ENCODE assay signal across 13 cellular contexts in genomic region chrX:134025986-134026731, GRCh38. TPM values are rescaled to one million over a fixed set of nuclear protein-coding genes. Genes with fewer than 3 reads are reported as not detected.
DNase-seq lines count a peak whose midpoint lies in the region; ATAC-seq, FAIRE-seq and TF ChIP-seq lines count a peak whose summit lies in the region.
"Had no signal": no experiment of that assay in that cellular context is flagged by ENCODE, and none has a peak within 500 bp of the region (broad histone marks: within the 10 kb centered on the region; RNA-seq: fewer than 3 reads in every experiment).

No MANE protein-coding gene starts in this region.

- H3K4me3 ChIP-seq in right cardiac atrium (ENCODE audit: low read length) (peak overlapping the region; percentile 22), lower lobe of right lung (peak overlapping the region; percentile 6)

- no peaks in the 10 kb centered on the region for H3K9me3 ChIP-seq in right cardiac atrium (ENCODE audit: control insufficient read depth, low read length)
- H3K9me3 ChIP-seq in lower lobe of right lung: no peaks in the 10 kb centered on the region

- no peak for TF ChIP-seq CTCF in lower lobe of right lung (IDR thresholded peaks at IDR 0.05)

- no peaks in the 10 kb centered on the region for H3K9me3 Mint-ChIP-seq in activated naive CD8-positive, alpha-beta T cell treated with anti-CD3 and anti-CD28 coated beads, Interleukin-2, amount 10 ng/mL, durations not matched to agents 7 days and 5 days
- H3K9me3 Mint-ChIP-seq: stimulated activated naive CD8-positive, alpha-beta T cell treated with anti-CD3 and anti-CD28 coated beads, Interleukin-15, amount 100 ng/mL, for 72 hours had no signal

- H3K27ac Mint-ChIP-seq in activated naive CD8-positive, alpha-beta T cell treated with anti-CD3 and anti-CD28 coated beads, Interleukin-2, amount 10 ng/mL, durations not matched to agents 7 days and 5 days: no peak overlapping the region

- H3K27me3 Mint-ChIP-seq in activated naive CD8-positive, alpha-beta T cell treated with anti-CD3 and anti-CD28 coated beads, Interleukin-2, amount 10 ng/mL, durations not matched to agents 7 days and 5 days: no peaks in the 10 kb centered on the region
- H3K27me3 Mint-ChIP-seq: stimulated activated naive CD8-positive, alpha-beta T cell treated with anti-CD3 and anti-CD28 coated beads, Interleukin-15, amount 100 ng/mL, for 72 hours had no signal

- ATAC-seq in right cardiac atrium (peak in 1 of 2 donors; percentile 16), lower lobe of right lung (no peak)
- ATAC-seq in activated naive CD8-positive, alpha-beta T cell treated with anti-CD3 and anti-CD28 coated beads, Interleukin-2, amount 10 ng/mL, durations not matched to agents 7 days and 5 days (ENCODE audit: low read depth): no peak

- H3K27ac ChIP-seq in right cardiac atrium (ENCODE audit: low read length): no peak overlapping the region
- no peak overlapping the region for H3K27ac ChIP-seq in lower lobe of right lung

- H3K4me3 Mint-ChIP-seq in activated naive CD8-positive, alpha-beta T cell treated with anti-CD3 and anti-CD28 coated beads, Interleukin-2, amount 10 ng/mL, durations not matched to agents 7 days and 5 days: peak overlapping the region; percentile 20

- H3K27me3 ChIP-seq in right cardiac atrium (ENCODE audit: control insufficient read depth, insufficient read depth): no peaks in the 10 kb centered on the region
- H3K27me3 ChIP-seq in lower lobe of right lung (ENCODE audit: low read depth): no peaks in the 10 kb centered on the region

- no peaks in the 10 kb centered on the region for H3K4me1 ChIP-seq in right cardiac atrium (ENCODE audit: control insufficient read depth, insufficient read depth, low read length)
- H3K4me1 ChIP-seq in lower lobe of right lung: peaks cover 6% of the 10 kb centered on the region

- no peaks in the 10 kb centered on the region for H3K36me3 Mint-ChIP-seq in activated naive CD8-positive, alpha-beta T cell treated with anti-CD3 and anti-CD28 coated beads, Interleukin-2, amount 10 ng/mL, durations not matched to agents 7 days and 5 days

- intact Hi-C loops in right cardiac atrium (cut with DNase I) (loop anchor here in 1 of 4 donors (5.0 kb wide), 1 partner anchor 234 kb away; no protein-coding TSS in a partner anchor), cardiac septum (cut with DNase I) (no loop called here), lower lobe of right lung (cut with DNase I) (no loop called here)

- WGBS in right cardiac atrium: 19% methylated on average over 11 of the region's 11 CpGs

- DNase-seq in right cardiac atrium: no peak
- no peak for DNase-seq in cardiac septum (ENCODE audit: low spot score)
- DNase-seq in activated naive CD8-positive, alpha-beta T cell treated with anti-CD3 and anti-CD28 coated beads, Interleukin-2, amount 10 ng/mL, durations not matched to agents 7 days and 5 days: no peak
- no peak for DNase-seq in lower lobe of right lung
- DNase-seq in SHP77 treated with DMSO at 0.1 percent for 48 hours (lab: John Stamatoyannopoulos, UW): no peak
- no peak for DNase-seq in UCSD-AML1 (lab: John Stamatoyannopoulos, UW; ENCODE audit: unreplicated experiment)
- no peak for DNase-seq in HTR-8/SVneo (ENCODE audit: insufficient read length, low spot score)
- no peak for DNase-seq in NCI-H526 treated with DMSO at 0.1 percent for 48 hours (lab: John Stamatoyannopoulos, UW)
- DNase-seq: SW 1271 had no signal

- POLR2A ChIA-PET in activated naive CD8-positive, alpha-beta T cell treated with anti-CD3 and anti-CD28 coated beads, Interleukin-2, amount 10 ng/mL, durations not matched to agents 7 days and 5 days (lab: Charles Lee): interaction anchor here (0.6 kb wide), 1 partner anchor 128 kb away, joined by 3 read pairs; no protein-coding TSS in a partner anchor

- no peaks in the 10 kb centered on the region for H3K36me3 ChIP-seq in lower lobe of right lung

- FAIRE-seq in HTR-8/SVneo (lab: Jason Lieb, UNC): no peak

- H3K4me1 Mint-ChIP-seq in activated naive CD8-positive, alpha-beta T cell treated with anti-CD3 and anti-CD28 coated beads, Interleukin-2, amount 10 ng/mL, durations not matched to agents 7 days and 5 days: peaks cover 7% of the 10 kb centered on the region

RNA-seq across cellular contexts. Expression of gene GPC3, which starts 40.8 kb away (rescaled TPM):
- total RNA-seq in right cardiac atrium: 10 to 100 TPM in 1 of 4 donors, 1 to 10 TPM in 3; 6.7 to 15.5 (median 8.7) TPM
- polyA plus RNA-seq in right cardiac atrium: 7.0 TPM
- total RNA-seq in cardiac septum: 1.6 TPM
- under 1 TPM; 0.40 to 0.72 TPM for total RNA-seq in activated naive CD8-positive, alpha-beta T cell treated with anti-CD3 and anti-CD28 coated beads, Interleukin-2, amount 10 ng/mL, durations not matched to agents 7 days and 5 days
- total RNA-seq in lower lobe of right lung: 50.2 TPM
- total RNA-seq: fibroblast of villous mesenchyme, M059J, NCI-H460 had no signal
